16 cellular contexts compared by ENCODE assay signal in genomic region chr6:5763407-5763806, GRCh38.
DNase-seq lines count a peak whose midpoint lies in the region; ATAC-seq and TF ChIP-seq lines count a peak whose summit lies in the region.
"Had no signal": no experiment of that assay in that cellular context is flagged by ENCODE, and none has a peak within 500 bp of the region (broad histone marks: within the 10 kb centered on the region; RNA-seq: fewer than 3 reads in every experiment).

No MANE protein-coding gene starts in this region.

- no peak for ATAC-seq in Right ventricle myocardium superior (ENCODE audit: poor library complexity)
- ATAC-seq in GM21360 (IDR thresholded peaks at IDR 0.05; ENCODE audit: unreplicated experiment) = no peak
- ATAC-seq: T-cell had no signal

- H3K36me3 ChIP-seq in left ventricle myocardium inferior (no peaks in the 10 kb centered on the region), adipocyte (ENCODE audit: control insufficient read depth, insufficient read depth, low read length, severe bottlenecking) (no peaks in the 10 kb centered on the region)
- H3K36me3 ChIP-seq: cardiac muscle cell, upper lobe of right lung had no signal

- H3K9me3 ChIP-seq in left ventricle myocardium inferior (replicated peaks) = peaks cover 6% of the 10 kb centered on the region
- H3K9me3 ChIP-seq in adipocyte (ENCODE audit: control insufficient read depth, low read length) = no peaks in the 10 kb centered on the region
- H3K9me3 ChIP-seq: upper lobe of right lung had no signal

- intact Hi-C loops in left ventricle myocardium inferior (cut with micrococcal nuclease) = no loop called here
- intact Hi-C loops in Right ventricle myocardium superior (cut with DNase I) = loop anchor here (10.0 kb wide), 1 partner anchor 289 kb away; no protein-coding TSS in a partner anchor

- DNase-seq in left ventricle myocardium inferior (no peak), Right ventricle myocardium superior (no peak), adipocyte (ENCODE audit: low read depth) (peak; percentile 2), ecto neural progenitor cell (ENCODE audit: low spot score) (no peak), NCI-H446 (lab: John Stamatoyannopoulos, UW) (no peak)
- DNase-seq in activated CD4-positive, alpha-beta T cell treated with anti-CD3 and anti-CD28 coated beads, Interleukin-2, amount 50 U/mL, for 48 hours = no peak
- DNase-seq: activated CD4-positive, CD25-positive, alpha-beta regulatory T cell treated with anti-CD3 and anti-CD28 coated beads, Interleukin-2, amount 50 U/mL, for 72 hours; activated naive CD4-positive, alpha-beta T cell treated with anti-CD3 and anti-CD28 coated beads, Interleukin-2, amount 50 U/mL, for 16 hours; NCI-H1048; RPMI8226; small intestine; T-cell; upper lobe of right lung had no signal

- no peak overlapping the region for H3K4me3 ChIP-seq in left ventricle myocardium inferior
- H3K4me3 ChIP-seq in adipocyte (ENCODE audit: low read length) = no peak overlapping the region
- H3K4me3 ChIP-seq: cardiac muscle cell, upper lobe of right lung had no signal

- H3K9ac ChIP-seq in adipocyte (ENCODE audit: low read length) = no peak overlapping the region

- H3K27me3 ChIP-seq in left ventricle myocardium inferior (ENCODE audit: low read depth) (no peaks in the 10 kb centered on the region), adipocyte (replicated peaks; ENCODE audit: control insufficient read depth, insufficient read depth, low read length) (no peaks in the 10 kb centered on the region), layer of hippocampus (ENCODE audit: control insufficient read depth, insufficient read depth, low read length) (no peaks in the 10 kb centered on the region)
- H3K27me3 ChIP-seq: cardiac muscle cell, upper lobe of right lung had no signal

- H3K27ac ChIP-seq in left ventricle myocardium inferior (replicated peaks) (peak overlapping the region; percentile 91), layer of hippocampus (ENCODE audit: low read depth, low read length) (peak overlapping the region; percentile 49)
- H3K27ac ChIP-seq: cardiac muscle cell, upper lobe of right lung had no signal

- H3K4me1 ChIP-seq in left ventricle myocardium inferior (peaks cover 47% of the 10 kb centered on the region), adipocyte (ENCODE audit: control insufficient read depth, insufficient read depth, low read length) (peaks cover 5% of the 10 kb centered on the region)
- H3K4me1 ChIP-seq: upper lobe of right lung had no signal

- TF ChIP-seq CTCF in left ventricle myocardium inferior (IDR thresholded peaks at IDR 0.05; ENCODE audit: borderline replicate concordance) = no peak
